ENCODE assay signal across 8 cellular contexts in genomic region chr7:36367561-36367889, GRCh38. TPM values are rescaled to one million over a fixed set of nuclear protein-coding genes. Genes with fewer than 3 reads are reported as not detected.
DNase-seq lines count a peak whose midpoint lies in the region; ATAC-seq lines count a peak whose summit lies in the region.

No MANE protein-coding gene starts in this region.

- peak overlapping the region; percentile 71 to 90 (median 84) for H3K4me3 ChIP-seq in BLaER1 treated with 17β-estradiol and CSF1 and Interleukin-3, amounts not matched to agents 10 nM and 100 nM
- H3K4me3 ChIP-seq in HUES48 (ENCODE audit: low read depth, low read length): peak overlapping the region; percentile 83

- H3K27ac ChIP-seq in BLaER1 treated with 17β-estradiol and CSF1 and Interleukin-3, amounts not matched to agents 10 nM and 100 nM: peak overlapping the region in 1 of 11 experiments; percentile 69; a peak in 1 of 22 replicates
- H3K27ac ChIP-seq in HUES48 (ENCODE audit: low read depth, low read length) (no peak overlapping the region), cingulate gyrus (ENCODE audit: low read depth, low read length) (peak overlapping the region; percentile 85)

- H3K27me3 ChIP-seq in BLaER1 treated with 17β-estradiol and CSF1 and Interleukin-3, amounts not matched to agents 10 nM and 100 nM: peaks cover 4 to 16% (median 11%) of the 10 kb centered on the region in 11 experiments
- H3K27me3 ChIP-seq in HUES48 (ENCODE audit: control insufficient read depth, insufficient read depth, low read length): peaks cover 61% of the 10 kb centered on the region

- peaks cover 0 to 5% of the 10 kb centered on the region in 2 donors for H3K4me1 Mint-ChIP-seq in natural killer cell treated with Interleukin-12 subunit alpha and Interleukin-12 subunit beta and Interleukin-15 and Interleukin-18, amount 100 ng/mL, for 72 hours (ENCODE audit: low read depth in 2 of 2)

- H3K27me3 Mint-ChIP-seq in natural killer cell treated with Interleukin-12 subunit alpha and Interleukin-12 subunit beta and Interleukin-15 and Interleukin-18, amount 100 ng/mL, for 72 hours: peaks cover 13% of the 10 kb centered on the region in 2 donors

- H3K4me1 ChIP-seq in BLaER1 treated with 17β-estradiol and CSF1 and Interleukin-3, amounts not matched to agents 10 nM and 100 nM: peaks cover 0 to 9% (median 6%) of the 10 kb centered on the region in 10 experiments; a peak in 8 of 20 replicates
- no peaks in the 10 kb centered on the region for H3K4me1 ChIP-seq in HUES48 (ENCODE audit: control insufficient read depth, insufficient read depth, low read length)

- H3K4me3 Mint-ChIP-seq in natural killer cell treated with Interleukin-12 subunit alpha and Interleukin-12 subunit beta and Interleukin-15 and Interleukin-18, amount 100 ng/mL, for 72 hours: peak overlapping the region; percentile 86

- H4K20me1 ChIP-seq in BLaER1 treated with 17β-estradiol and CSF1 and Interleukin-3, amounts not matched to agents 10 nM and 100 nM: no peaks in the 10 kb centered on the region

- peak overlapping the region; percentile 61 to 81 (median 77); a peak in 19 of 22 replicates for H3K9ac ChIP-seq in BLaER1 treated with 17β-estradiol and CSF1 and Interleukin-3, amounts not matched to agents 10 nM and 100 nM
- no peak overlapping the region for H3K9ac ChIP-seq in HUES48 (ENCODE audit: low read depth, low read length)

- no peaks in the 10 kb centered on the region for H3K36me3 ChIP-seq in BLaER1 treated with 17β-estradiol and CSF1 and Interleukin-3, amounts not matched to agents 10 nM and 100 nM
- H3K36me3 ChIP-seq in HUES48 (ENCODE audit: control insufficient read depth, insufficient read depth, low read length): no peaks in the 10 kb centered on the region

- H3K27ac Mint-ChIP-seq in natural killer cell treated with Interleukin-12 subunit alpha and Interleukin-12 subunit beta and Interleukin-15 and Interleukin-18, amount 100 ng/mL, for 72 hours: no peak overlapping the region

- ATAC-seq in natural killer cell treated with Interleukin-12 subunit alpha and Interleukin-12 subunit beta and Interleukin-15 and Interleukin-18, amount 100 ng/mL, for 72 hours: no peak

- H3K9me3 Mint-ChIP-seq in natural killer cell treated with Interleukin-12 subunit alpha and Interleukin-12 subunit beta and Interleukin-15 and Interleukin-18, amount 100 ng/mL, for 72 hours: no peaks in the 10 kb centered on the region

- no peaks in the 10 kb centered on the region for H3K36me3 Mint-ChIP-seq in natural killer cell treated with Interleukin-12 subunit alpha and Interleukin-12 subunit beta and Interleukin-15 and Interleukin-18, amount 100 ng/mL, for 72 hours

- H3K4me2 ChIP-seq in BLaER1 treated with 17β-estradiol and CSF1 and Interleukin-3, amounts not matched to agents 10 nM and 100 nM: peak overlapping the region; percentile 75 to 98 (median 95)

- H3K9me3 ChIP-seq in BLaER1 treated with 17β-estradiol and CSF1 and Interleukin-3, amounts not matched to agents 10 nM and 100 nM (replicated peaks in 1 of 11): no peaks in the 10 kb centered on the region
- H3K9me3 ChIP-seq in HUES48 (ENCODE audit: control insufficient read depth, insufficient read depth, low read length): no peaks in the 10 kb centered on the region

- DNase-seq in natural killer cell treated with Interleukin-12 subunit alpha and Interleukin-12 subunit beta and Interleukin-15 and Interleukin-18, amount 100 ng/mL, for 72 hours (ENCODE audit: low spot score): no peak
- DNase-seq in stimulated activated CD4-positive, alpha-beta T cell treated with anti-CD3 and anti-CD28 coated beads, Interleukin-2, amount 100 ng/mL, for 48 hours: no peak
- DNase-seq in NCI-H2171 (lab: John Stamatoyannopoulos, UW): no peak
- DNase-seq in COR-L47 (lab: John Stamatoyannopoulos, UW): no peak
- DNase-seq in SIG-M5 (lab: John Stamatoyannopoulos, UW): no peak

RNA-seq across cellular contexts. Expression of gene ANLN, which starts 22.1 kb away (rescaled TPM):
- total RNA-seq in natural killer cell treated with Interleukin-12 subunit alpha and Interleukin-12 subunit beta and Interleukin-15 and Interleukin-18, amount 100 ng/mL, for 72 hours: 10 to 100 TPM; 31.1 to 67.0 TPM
